ENCODE assay signal across 32 cellular contexts in genomic region chr2:190684941-190685340, GRCh38.
"Had no signal": no experiment of that assay in that cellular context is flagged by ENCODE, and none has a peak within 500 bp of the region (broad histone marks: within the 10 kb centered on the region; RNA-seq: fewer than 3 reads in every experiment).

No MANE protein-coding gene starts in this region.

- H3K4me1 ChIP-seq: adrenal gland, body of pancreas, breast epithelium had no signal

- H3K4me2 ChIP-seq: hepatocyte had no signal

- H2AFZ ChIP-seq: hepatocyte had no signal

- ATAC-seq: activated CD4-positive, alpha-beta T cell treated with anti-CD3 and anti-CD28 coated beads for 36 hours; activated CD8-positive, alpha-beta memory T cell treated with anti-CD3 and anti-CD28 coated beads, Interleukin-2, amount 10 ng/mL, durations not matched to agents 7 days and 5 days; activated CD8-positive, alpha-beta T cell treated with anti-CD3 and anti-CD28 coated beads, Interleukin-2, amount 10 ng/mL, durations not matched to agents 7 days and 5 days; activated naive CD4-positive, alpha-beta T cell treated with anti-CD3 and anti-CD28 coated beads, Interleukin-2, amount 50 U/mL, for 72 hours; body of pancreas; effector memory CD8-positive, alpha-beta T cell; gastroesophageal sphincter; heart right ventricle had no signal

- H3K9me3 ChIP-seq: adrenal gland, body of pancreas, breast epithelium, esophagus squamous epithelium, gastroesophageal sphincter, heart right ventricle had no signal

- H3K27ac Mint-ChIP-seq: activated CD4-positive, alpha-beta memory T cell treated with anti-CD3 and anti-CD28 coated beads for 36 hours; activated CD4-positive, alpha-beta T cell treated with anti-CD3 and anti-CD28 coated beads for 36 hours; activated CD4-positive, alpha-beta T cell treated with anti-CD3 and anti-CD28 coated beads, Interleukin-2, amount 10 ng/mL, durations not matched to agents 24 days and 14 days; activated CD8-positive, alpha-beta memory T cell treated with anti-CD3 and anti-CD28 coated beads, Interleukin-2, amount 10 ng/mL, durations not matched to agents 7 days and 5 days; activated CD8-positive, alpha-beta T cell treated with anti-CD3 and anti-CD28 coated beads, Interleukin-2, amount 10 ng/mL, durations not matched to agents 7 days and 5 days; activated naive CD4-positive, alpha-beta T cell treated with anti-CD3 and anti-CD28 coated beads, Interleukin-2, amount 10 ng/mL, durations not matched to agents 7 days and 5 days; activated naive CD4-positive, alpha-beta T cell treated with anti-CD3 and anti-CD28 coated beads, Interleukin-2, amount 50 U/mL, for 72 hours; activated T-helper 1 cell treated with anti-CD3 and anti-CD28 coated beads, Interleukin-12 subunit alpha, Interleukin-12 subunit beta, Interleukin-2, Interleukin-4 antibody, amounts not matched to agents 30 ng/mL and 10 ng/mL and 1 ng/mL, durations not matched to agents 14 hours and 24 hours and 36 hours; dendritic cell treated with granulocyte-macrophage colony-stimulating factor and Interleukin-4, amounts not matched to agents 40 ng/mL and 50 ng/mL, for 4 days had no signal

- DNase-seq: activated CD4-positive, alpha-beta memory T cell treated with anti-CD3 and anti-CD28 coated beads for 36 hours; activated CD4-positive, alpha-beta T cell treated with anti-CD3 and anti-CD28 coated beads for 36 hours; activated CD4-positive, alpha-beta T cell treated with anti-CD3 and anti-CD28 coated beads, Interleukin-2, amount 10 ng/mL, durations not matched to agents 24 days and 14 days; activated CD4-positive, CD25-positive, alpha-beta regulatory T cell; activated CD4-positive, CD25-positive, alpha-beta regulatory T cell treated with anti-CD3 and anti-CD28 coated beads, Interleukin-2, amount 50 U/mL, for 72 hours; activated CD8-positive, alpha-beta memory T cell treated with anti-CD3 and anti-CD28 coated beads, Interleukin-2, amount 10 ng/mL, durations not matched to agents 7 days and 5 days; activated CD8-positive, alpha-beta memory T cell treated with anti-CD3 and anti-CD28 coated beads, Interleukin-2, amount 50 U/mL, for 4 hours; activated CD8-positive, alpha-beta T cell treated with anti-CD3 and anti-CD28 coated beads, Interleukin-2, amount 10 ng/mL, durations not matched to agents 7 days and 5 days; activated gamma-delta T cell; activated naive CD4-positive, alpha-beta T cell; activated naive CD4-positive, alpha-beta T cell treated with anti-CD3 and anti-CD28 coated beads, Interleukin-2, amount 10 ng/mL, durations not matched to agents 7 days and 5 days; activated T-cell treated with anti-CD3 and anti-CD28 coated beads, Interleukin-2, amount 50 U/mL, for 1 hour; activated T-cell treated with anti-CD3 and anti-CD28 coated beads, Interleukin-2, amount 50 U/mL, for 48 hours; adrenal gland; aorta; body of pancreas; central memory CD4-positive, alpha-beta T cell; effector CD4-positive, alpha-beta T cell; effector memory CD8-positive, alpha-beta T cell; esophagus squamous epithelium; foreskin melanocyte; heart right ventricle; T-helper 2 cell had no signal

- H3K27me3 ChIP-seq: adrenal gland, body of pancreas, breast epithelium, cardiac muscle cell, esophagus squamous epithelium, gastroesophageal sphincter, heart right ventricle, hepatocyte had no signal

- H3K27ac ChIP-seq: adrenal gland, body of pancreas, breast epithelium, cardiac muscle cell, coronary artery, epithelial cell of prostate, esophagus squamous epithelium, gastroesophageal sphincter, hepatocyte had no signal

- H3K4me3 ChIP-seq: adrenal gland, body of pancreas, breast epithelium, cardiac muscle cell, coronary artery, esophagus squamous epithelium, gastroesophageal sphincter, heart right ventricle, hepatocyte had no signal

- H3K27me3 Mint-ChIP-seq: activated CD4-positive, alpha-beta memory T cell treated with anti-CD3 and anti-CD28 coated beads for 36 hours; activated CD4-positive, alpha-beta T cell treated with anti-CD3 and anti-CD28 coated beads for 36 hours; activated CD4-positive, alpha-beta T cell treated with anti-CD3 and anti-CD28 coated beads, Interleukin-2, amount 10 ng/mL, durations not matched to agents 24 days and 14 days; activated CD8-positive, alpha-beta memory T cell treated with anti-CD3 and anti-CD28 coated beads, Interleukin-2, amount 10 ng/mL, durations not matched to agents 7 days and 5 days; activated naive CD4-positive, alpha-beta T cell treated with anti-CD3 and anti-CD28 coated beads, Interleukin-2, amount 10 ng/mL, durations not matched to agents 7 days and 5 days; dendritic cell treated with granulocyte-macrophage colony-stimulating factor and Interleukin-4, amounts not matched to agents 40 ng/mL and 50 ng/mL, for 4 days; effector memory CD8-positive, alpha-beta T cell had no signal

- H3K36me3 ChIP-seq: breast epithelium had no signal

- H3K4me3 Mint-ChIP-seq: activated CD4-positive, alpha-beta memory T cell treated with anti-CD3 and anti-CD28 coated beads for 36 hours; activated CD4-positive, alpha-beta T cell treated with anti-CD3 and anti-CD28 coated beads for 36 hours; activated CD4-positive, alpha-beta T cell treated with anti-CD3 and anti-CD28 coated beads, Interleukin-2, amount 10 ng/mL, durations not matched to agents 24 days and 14 days; activated CD8-positive, alpha-beta memory T cell treated with anti-CD3 and anti-CD28 coated beads, Interleukin-2, amount 10 ng/mL, durations not matched to agents 7 days and 5 days; activated CD8-positive, alpha-beta T cell treated with anti-CD3 and anti-CD28 coated beads, Interleukin-2, amount 10 ng/mL, durations not matched to agents 7 days and 5 days; activated naive CD4-positive, alpha-beta T cell treated with anti-CD3 and anti-CD28 coated beads, Interleukin-2, amount 10 ng/mL, durations not matched to agents 7 days and 5 days; activated T-helper 1 cell treated with anti-CD3 and anti-CD28 coated beads, Interleukin-12 subunit alpha, Interleukin-12 subunit beta, Interleukin-2, Interleukin-4 antibody, amounts not matched to agents 30 ng/mL and 10 ng/mL and 1 ng/mL, durations not matched to agents 14 hours and 24 hours and 36 hours; dendritic cell treated with granulocyte-macrophage colony-stimulating factor and Interleukin-4, amounts not matched to agents 40 ng/mL and 50 ng/mL, for 4 days; effector memory CD8-positive, alpha-beta T cell had no signal

- H3K79me2 ChIP-seq: hepatocyte had no signal

- H3K9me3 Mint-ChIP-seq: activated CD4-positive, alpha-beta memory T cell treated with anti-CD3 and anti-CD28 coated beads for 36 hours; activated CD4-positive, alpha-beta T cell treated with anti-CD3 and anti-CD28 coated beads, Interleukin-2, amount 10 ng/mL, durations not matched to agents 24 days and 14 days; activated naive CD4-positive, alpha-beta T cell treated with anti-CD3 and anti-CD28 coated beads, Interleukin-2, amount 10 ng/mL, durations not matched to agents 7 days and 5 days; activated naive CD4-positive, alpha-beta T cell treated with anti-CD3 and anti-CD28 coated beads, Interleukin-2, amount 50 U/mL, for 72 hours; activated T-helper 1 cell treated with anti-CD3 and anti-CD28 coated beads, Interleukin-12 subunit alpha, Interleukin-12 subunit beta, Interleukin-2, Interleukin-4 antibody, amounts not matched to agents 30 ng/mL and 10 ng/mL and 1 ng/mL, durations not matched to agents 14 hours and 24 hours and 36 hours; effector memory CD8-positive, alpha-beta T cell had no signal
